ENCODE assay signal across 20 cellular contexts in genomic region chrX:9708086-9708485, GRCh38. TPM values are rescaled to one million over a fixed set of nuclear protein-coding genes. Genes with fewer than 3 reads are reported as not detected.
"Had no signal": no experiment of that assay in that cellular context is flagged by ENCODE, and none has a peak within 500 bp of the region (broad histone marks: within the 10 kb centered on the region; RNA-seq: fewer than 3 reads in every experiment).

No MANE protein-coding gene starts in this region.

- H3K36me3 ChIP-seq: neural progenitor cell, uterus had no signal

- FAIRE-seq: pancreas had no signal

- H3K36me3 Mint-ChIP-seq: natural killer cell had no signal

- H3K9ac ChIP-seq: neural progenitor cell had no signal

- H3K4me3 Mint-ChIP-seq: central memory CD8-positive, alpha-beta T cell; natural killer cell; neural progenitor cell; stimulated activated naive B cell treated with anti-CD40 and anti-IgM and Interleukin-4, amounts not matched to agents 10 μg/mL and 1 μg/mL and 100 μg/mL, for 72 hours had no signal

- H2AFZ ChIP-seq: neural progenitor cell had no signal

- H3K27ac ChIP-seq: esophagus squamous epithelium, neural progenitor cell, pancreas, psoas muscle, right lobe of liver, spleen, uterus had no signal

- H3K4me3 ChIP-seq: esophagus squamous epithelium, neural progenitor cell, pancreas, psoas muscle, right lobe of liver, spleen, uterus had no signal

- H3K9me3 Mint-ChIP-seq: central memory CD8-positive, alpha-beta T cell; natural killer cell had no signal

- H3K4me2 ChIP-seq: neural progenitor cell had no signal

- H3K27me3 ChIP-seq: esophagus squamous epithelium, neural progenitor cell, pancreas, right lobe of liver, spleen, uterus had no signal

- H3K4me1 ChIP-seq: neural progenitor cell, pancreas, psoas muscle, right lobe of liver, uterus had no signal

- H3K27me3 Mint-ChIP-seq: central memory CD8-positive, alpha-beta T cell; stimulated activated naive B cell treated with anti-CD40 and anti-IgM and Interleukin-4, amounts not matched to agents 10 μg/mL and 1 μg/mL and 100 μg/mL, for 72 hours had no signal

- H3K9me3 ChIP-seq: esophagus squamous epithelium, pancreas, psoas muscle, right lobe of liver, uterus had no signal

- DNase-seq: effector memory CD4-positive, alpha-beta T cell; esophagus squamous epithelium; head of caudate nucleus; kidney glomerular epithelial cell; mammary epithelial cell; natural killer cell; pancreas; psoas muscle; retina; spleen; stimulated activated CD4-positive, alpha-beta T cell treated with anti-CD3 and anti-CD28 coated beads, Interleukin-15, amount 100 ng/mL, for 24 hours; stimulated activated CD4-positive, alpha-beta T cell treated with anti-CD3 and anti-CD28 coated beads, Interleukin-1b, Interleukin-23, amount 100 ng/mL, for 48 hours; stimulated activated CD4-positive, alpha-beta T cell treated with anti-CD3 and anti-CD28 coated beads, Interleukin-4, amount 100 ng/mL, for 24 hours; stimulated activated naive B cell treated with anti-CD40 and anti-IgM and Interleukin-4, amounts not matched to agents 10 μg/mL and 1 μg/mL and 100 μg/mL, for 72 hours; trophoblast cell; uterus had no signal

- H3K27ac Mint-ChIP-seq: stimulated activated naive B cell treated with anti-CD40 and anti-IgM and Interleukin-4, amounts not matched to agents 10 μg/mL and 1 μg/mL and 100 μg/mL, for 72 hours had no signal

RNA-seq across cellular contexts. Expression of gene GPR143, which starts 57.6 kb away (rescaled TPM):
- total RNA-seq: mammary epithelial cell, myocyte, natural killer cell, psoas muscle, spleen had no signal
- polyA plus RNA-seq: mammary epithelial cell had no signal
